ENCODE assay signal across 18 cellular contexts in genomic region chr2:45568935-45569334, GRCh38. TPM values are rescaled to one million over a fixed set of nuclear protein-coding genes. Genes with fewer than 3 reads are reported as not detected.
DNase-seq lines count a peak whose midpoint lies in the region; ATAC-seq and TF ChIP-seq lines count a peak whose summit lies in the region.
"Had no signal": no experiment of that assay in that cellular context is flagged by ENCODE, and none has a peak within 500 bp of the region (broad histone marks: within the 10 kb centered on the region; RNA-seq: fewer than 3 reads in every experiment).

No MANE protein-coding gene starts in this region.

- no peak for ATAC-seq in activated naive CD4-positive, alpha-beta T cell treated with anti-CD3 and anti-CD28 coated beads, Interleukin-2, amount 50 U/mL, for 72 hours
- ATAC-seq in upper lobe of left lung (ENCODE audit: low FRiP score in 2 of 2), result no peak

- no peak overlapping the region for H3K4me3 Mint-ChIP-seq in activated naive CD4-positive, alpha-beta T cell treated with anti-CD3 and anti-CD28 coated beads, Interleukin-2, amount 10 ng/mL, durations not matched to agents 7 days and 5 days
- H3K4me3 Mint-ChIP-seq: type B pancreatic cell had no signal

- CTCF ChIA-PET in activated naive CD4-positive, alpha-beta T cell treated with anti-CD3 and anti-CD28 coated beads, Interleukin-2, amount 10 ng/mL, durations not matched to agents 7 days and 5 days (lab: Charles Lee), result no interaction called here

- H3K27me3 Mint-ChIP-seq in activated naive CD4-positive, alpha-beta T cell treated with anti-CD3 and anti-CD28 coated beads, Interleukin-2, amount 10 ng/mL, durations not matched to agents 7 days and 5 days, result no peaks in the 10 kb centered on the region
- H3K27me3 Mint-ChIP-seq: type B pancreatic cell had no signal

- peaks cover 29% of the 10 kb centered on the region for H3K4me1 Mint-ChIP-seq in activated naive CD4-positive, alpha-beta T cell treated with anti-CD3 and anti-CD28 coated beads, Interleukin-2, amount 10 ng/mL, durations not matched to agents 7 days and 5 days

- TF ChIP-seq CTCF in VCaP (conservative IDR thresholded peaks at IDR 0.05) (no peak), upper lobe of left lung (IDR thresholded peaks at IDR 0.05) (no peak), vagina (IDR thresholded peaks at IDR 0.05) (no peak)

- peaks cover 3% of the 10 kb centered on the region for H3K9me3 Mint-ChIP-seq in activated naive CD4-positive, alpha-beta T cell treated with anti-CD3 and anti-CD28 coated beads, Interleukin-2, amount 10 ng/mL, durations not matched to agents 7 days and 5 days
- H3K9me3 Mint-ChIP-seq in activated naive CD4-positive, alpha-beta T cell treated with anti-CD3 and anti-CD28 coated beads, Interleukin-2, amount 50 U/mL, for 72 hours, result peaks cover 0 to 6% of the 10 kb centered on the region in 2 donors
- H3K9me3 Mint-ChIP-seq: activated T-cell treated with anti-CD3 and anti-CD28 coated beads, Interleukin-2, amount 50 U/mL, for 4 hours had no signal

- no peaks in the 10 kb centered on the region for H3K27me3 ChIP-seq in upper lobe of left lung
- no peaks in the 10 kb centered on the region for H3K27me3 ChIP-seq in vagina
- H3K27me3 ChIP-seq: cardiac muscle cell, SJCRH30 had no signal

- H3K4me3 ChIP-seq in upper lobe of left lung (no peak overlapping the region), vagina (no peak overlapping the region)
- H3K4me3 ChIP-seq: cardiac muscle cell, lung, SJCRH30 had no signal

- no peak for TF ChIP-seq EP300 in upper lobe of left lung (IDR thresholded peaks at IDR 0.05)

- DNase-seq in activated naive CD4-positive, alpha-beta T cell treated with anti-CD3 and anti-CD28 coated beads, Interleukin-2, amount 10 ng/mL, durations not matched to agents 7 days and 5 days, result no peak
- DNase-seq in activated naive CD4-positive, alpha-beta T cell treated with anti-CD3 and anti-CD28 coated beads, Interleukin-2, amount 50 U/mL, for 72 hours (ENCODE audit: low spot score in 2 of 2), result no peak
- no peak for DNase-seq in epithelial cell of prostate (ENCODE audit: low read depth, low spot score)
- no peak for DNase-seq in upper lobe of left lung
- DNase-seq in vagina (ENCODE audit: extremely low spot score in 2 of 2), result no peak
- DNase-seq in RPMI8226, result no peak
- no peak for DNase-seq in NCI-H2107 (lab: John Stamatoyannopoulos, UW)
- DNase-seq: activated T-cell treated with anti-CD3 and anti-CD28 coated beads, Interleukin-2, amount 50 U/mL, for 4 hours; KBM-7; NCI-H187; NCI-H526 treated with DMSO at 0.1 percent for 48 hours; SJCRH30; stimulated activated CD4-positive, alpha-beta T cell treated with anti-CD3 and anti-CD28 coated beads, Interleukin-15, amount 100 ng/mL, for 24 hours; WERI-Rb-1 had no signal

- H3K36me3 ChIP-seq in upper lobe of left lung (peaks cover 0 to 25% (median 0%) of the 10 kb centered on the region in 4 donors), vagina (no peaks in the 10 kb centered on the region)

- peak overlapping the region; percentile 71 for H3K27ac Mint-ChIP-seq in activated naive CD4-positive, alpha-beta T cell treated with anti-CD3 and anti-CD28 coated beads, Interleukin-2, amount 10 ng/mL, durations not matched to agents 7 days and 5 days
- H3K27ac Mint-ChIP-seq in activated naive CD4-positive, alpha-beta T cell treated with anti-CD3 and anti-CD28 coated beads, Interleukin-2, amount 50 U/mL, for 72 hours, result peak overlapping the region in 1 of 2 donors; percentile 56

- H3K36me3 Mint-ChIP-seq in activated naive CD4-positive, alpha-beta T cell treated with anti-CD3 and anti-CD28 coated beads, Interleukin-2, amount 10 ng/mL, durations not matched to agents 7 days and 5 days, result peaks cover 49% of the 10 kb centered on the region
- H3K36me3 Mint-ChIP-seq in activated naive CD4-positive, alpha-beta T cell treated with anti-CD3 and anti-CD28 coated beads, Interleukin-2, amount 50 U/mL, for 72 hours, result peaks cover 16 to 28% of the 10 kb centered on the region in 2 donors

- H3K9me3 ChIP-seq in upper lobe of left lung, result no peaks in the 10 kb centered on the region
- no peaks in the 10 kb centered on the region for H3K9me3 ChIP-seq in vagina
- H3K9me3 ChIP-seq: SJCRH30 had no signal

- TF ChIP-seq POLR2A in upper lobe of left lung (IDR thresholded peaks at IDR 0.05) (no peak), vagina (IDR thresholded peaks at IDR 0.05) (no peak)

- intact Hi-C loops in vagina (cut with DNase I), result no loop called here

- H3K27ac ChIP-seq in VCaP, result peak overlapping the region; percentile 94
- peak overlapping the region; percentile 62 for H3K27ac ChIP-seq in epithelial cell of prostate
- peak overlapping the region; percentile 56 to 84 (median 71) for H3K27ac ChIP-seq in upper lobe of left lung
- H3K27ac ChIP-seq in vagina, result no peak overlapping the region
- H3K27ac ChIP-seq: SJCRH30, WERI-Rb-1 had no signal

- H3K4me1 ChIP-seq in upper lobe of left lung, result peaks cover 0 to 11% (median 8%) of the 10 kb centered on the region in 4 donors
- H3K4me1 ChIP-seq in vagina, result peaks cover 9% of the 10 kb centered on the region
- H3K4me1 ChIP-seq: SJCRH30 had no signal

RNA-seq across cellular contexts. Expression of gene SRBD1, which starts 42.1 kb away (rescaled TPM):
- 10 to 100 TPM; 18.1 to 20.4 TPM for total RNA-seq in activated naive CD4-positive, alpha-beta T cell treated with anti-CD3 and anti-CD28 coated beads, Interleukin-2, amount 50 U/mL, for 72 hours
- total RNA-seq in upper lobe of left lung (10 to 100 TPM; 16.4 to 38.3 (median 19.0) TPM), vagina (9.1 TPM)
